ENCODE assay signal across 21 cellular contexts in genomic region chr9:106846307-106846706, GRCh38. TPM values are rescaled to one million over a fixed set of nuclear protein-coding genes. Genes with fewer than 3 reads are reported as not detected.
A peak's percentile ranks its signal among the peaks of the same experiment; 100 is the strongest.
DNase-seq lines count a peak whose midpoint lies in the region; ATAC-seq, FAIRE-seq and TF ChIP-seq lines count a peak whose summit lies in the region.
"Had no signal": no experiment of that assay in that cellular context is flagged by ENCODE, and none has a peak within 500 bp of the region (broad histone marks: within the 10 kb centered on the region; RNA-seq: fewer than 3 reads in every experiment).

No MANE protein-coding gene starts in this region.

- H3K4me2 ChIP-seq in A549 (no peak overlapping the region), PC-3 (ENCODE audit: low read length) (peak overlapping the region; percentile 75), keratinocyte (ENCODE audit: control insufficient read depth, extremely low read depth, insufficient read depth, low read depth, low read length) (peak overlapping the region; percentile 62)

- intact Hi-C loops in PC-3 (cut with micrococcal nuclease) = loop anchor here (5.0 kb wide), 1 partner anchor 129 kb away; no protein-coding TSS in a partner anchor
- intact Hi-C loops in pancreas (cut with DNase I) = no loop called here
- intact Hi-C loops in CD4-positive, alpha-beta memory T cell (cut with micrococcal nuclease) = no loop called here

- CTCF ChIA-PET in A549 (lab: Yijun Ruan, JAX) (no interaction called here), PC-3 (lab: Charles Lee) (no interaction called here)
- CTCF ChIA-PET in CD4-positive, alpha-beta memory T cell (lab: Charles Lee; ENCODE audit: partially characterized antibody) = no interaction called here

- peak overlapping the region; percentile 64 for H3K9ac ChIP-seq in PC-3 (ENCODE audit: low read length)
- H3K9ac ChIP-seq in keratinocyte (ENCODE audit: control insufficient read depth, extremely low read depth, insufficient read depth, low read length) = no peak overlapping the region
- H3K9ac ChIP-seq: GM23248 had no signal

- no peak overlapping the region for H3K27ac Mint-ChIP-seq in CD4-positive, alpha-beta memory T cell
- H3K27ac Mint-ChIP-seq: CD8-positive, alpha-beta T cell; H9 had no signal

- TF ChIP-seq EP300 in A549 (IDR thresholded peaks at IDR 0.05) = no peak

- no peaks in the 10 kb centered on the region; the same call in 1 of the 3 replicates for H3K4me1 ChIP-seq in A549
- H3K4me1 ChIP-seq in PC-3 (ENCODE audit: insufficient read depth, low read length) = peaks cover 36% of the 10 kb centered on the region
- H3K4me1 ChIP-seq in keratinocyte (ENCODE audit: control insufficient read depth, extremely low read depth, insufficient read depth, low read length) = peaks cover 14% of the 10 kb centered on the region
- H3K4me1 ChIP-seq in pancreas = no peaks in the 10 kb centered on the region
- H3K4me1 ChIP-seq in CD4-positive, alpha-beta memory T cell (ENCODE audit: insufficient read depth, low read length) = no peaks in the 10 kb centered on the region

- no peaks in the 10 kb centered on the region for H3K9me3 ChIP-seq in A549
- no peaks in the 10 kb centered on the region for H3K9me3 ChIP-seq in PC-3 (ENCODE audit: low read length)
- no peaks in the 10 kb centered on the region for H3K9me3 ChIP-seq in keratinocyte (ENCODE audit: control insufficient read depth, low read depth, low read length)
- H3K9me3 ChIP-seq in pancreas = no peaks in the 10 kb centered on the region
- no peaks in the 10 kb centered on the region for H3K9me3 ChIP-seq in CD4-positive, alpha-beta memory T cell (ENCODE audit: control insufficient read depth in 1 of 2, low read length in 2 of 2)

- BruUV-seq in PC-3 (replicated peaks; lab: Mats Ljungman, UMichigan) = no TSS peak

- no peaks in the 10 kb centered on the region for H3K79me2 ChIP-seq in PC-3 (ENCODE audit: low read length)
- H3K79me2 ChIP-seq in keratinocyte (ENCODE audit: control insufficient read depth, insufficient read depth, low read length) = no peaks in the 10 kb centered on the region

- H3K4me1 Mint-ChIP-seq in CD4-positive, alpha-beta memory T cell = no peaks in the 10 kb centered on the region
- H3K4me1 Mint-ChIP-seq: H9 had no signal

- H4K20me1 ChIP-seq in PC-3 (ENCODE audit: low read length) = no peaks in the 10 kb centered on the region
- no peaks in the 10 kb centered on the region for H4K20me1 ChIP-seq in keratinocyte (ENCODE audit: control insufficient read depth, extremely low read depth, insufficient read depth, low read length)

- H3K27me3 ChIP-seq in PC-3 (ENCODE audit: low read length) = no peaks in the 10 kb centered on the region
- no peaks in the 10 kb centered on the region for H3K27me3 ChIP-seq in keratinocyte (ENCODE audit: control insufficient read depth, extremely low read depth, insufficient read depth, low read length)
- no peaks in the 10 kb centered on the region for H3K27me3 ChIP-seq in pancreas
- no peaks in the 10 kb centered on the region for H3K27me3 ChIP-seq in CD4-positive, alpha-beta memory T cell (ENCODE audit: insufficient read depth, low read length)

- H3K4me3 Mint-ChIP-seq in CD4-positive, alpha-beta memory T cell = no peak overlapping the region
- H3K4me3 Mint-ChIP-seq: CD8-positive, alpha-beta T cell; H9 had no signal

- DNase-seq in A549 (ENCODE audit: low read depth in 1 of 2, low spot score in 1 of 2) (no peak), PC-3 (peak; percentile 57), keratinocyte (ENCODE audit: low read depth, low spot score) (no peak), pancreas (no peak), COR-L47 (lab: John Stamatoyannopoulos, UW) (no peak), SKM-1 treated with dmso at 0.1 percent for 144 hours (lab: John Stamatoyannopoulos, UW; ENCODE audit: unreplicated experiment) (no peak), substantia nigra (lab: John Stamatoyannopoulos, UW) (no peak)
- no peak for DNase-seq in CD4-positive, alpha-beta memory T cell
- DNase-seq: C1 segment of cervical spinal cord; CD8-positive, alpha-beta T cell; DMS 273 treated with DMSO at 0.1 percent for 48 hours; DMS79; GDM1; H9 had no signal

- no peaks in the 10 kb centered on the region for H3K36me3 Mint-ChIP-seq in CD4-positive, alpha-beta memory T cell
- H3K36me3 Mint-ChIP-seq: CD8-positive, alpha-beta T cell had no signal

- H3K4me3 ChIP-seq in A549 (no peak overlapping the region), PC-3 (ENCODE audit: low read length) (no peak overlapping the region; the same call in 1 of the 2 replicates), keratinocyte (ENCODE audit: control insufficient read depth in 2 of 3, extremely low read depth in 1 of 3, insufficient read depth in 2 of 3, low read depth in 1 of 3, low read length in 3 of 3) (no peak overlapping the region), pancreas (no peak overlapping the region)
- H3K4me3 ChIP-seq in CD4-positive, alpha-beta memory T cell (ENCODE audit: low read length in 2 of 2) = no peak overlapping the region
- H3K4me3 ChIP-seq: GM12878, GM23248 had no signal

- TF ChIP-seq POLR2A in A549 (IDR thresholded peaks at IDR 0.05; ENCODE audit: low read length) = no peak

- no peak overlapping the region for H3K27ac ChIP-seq in A549
- H3K27ac ChIP-seq in PC-3 (ENCODE audit: low read length) = peak overlapping the region; percentile 97
- no peak overlapping the region for H3K27ac ChIP-seq in keratinocyte (ENCODE audit: control insufficient read depth, insufficient read depth, low read length)
- no peak overlapping the region for H3K27ac ChIP-seq in pancreas
- H3K27ac ChIP-seq in substantia nigra (ENCODE audit: low read depth, low read length, poor library complexity, severe bottlenecking) = no peak overlapping the region
- no peak overlapping the region for H3K27ac ChIP-seq in CD4-positive, alpha-beta memory T cell (ENCODE audit: low read depth, low read length)
- H3K27ac ChIP-seq: 22Rv1, GM23248 had no signal

- dilution Hi-C loops in keratinocyte (cut with MboI; ENCODE audit: extremely low pct_ligation_motif_present, low sequenced_read_pairs) = no loop called here

- no peaks in the 10 kb centered on the region for H3K9me2 ChIP-seq in PC-3 (replicated peaks; ENCODE audit: low read length)

- POLR2A ChIA-PET in A549 (lab: Yijun Ruan, JAX) = no interaction called here
- POLR2A ChIA-PET in PC-3 (lab: Charles Lee; ENCODE audit: unreplicated experiment) = no interaction called here
- POLR2A ChIA-PET in CD4-positive, alpha-beta memory T cell (lab: Charles Lee; ENCODE audit: partially characterized antibody) = no interaction called here

- TF ChIP-seq CTCF in A549 (IDR thresholded peaks at IDR 0.05) = no peak
- TF ChIP-seq CTCF in PC-3 (conservative IDR thresholded peaks at IDR 0.05; ENCODE audit: low read depth, low read length) = no peak
- TF ChIP-seq CTCF in keratinocyte (optimal IDR thresholded peaks at IDR 0.05 in 1 of 3, IDR thresholded peaks at IDR 0.05 in 1 of 3, conservative IDR thresholded peaks at IDR 0.05 in 1 of 3; ENCODE audit: extremely low read depth in 1 of 3, insufficient read depth in 2 of 3, low read length in 3 of 3) = no peak
- TF ChIP-seq CTCF in pancreas (IDR thresholded peaks at IDR 0.05) = no peak

- H3K36me3 ChIP-seq in PC-3 (ENCODE audit: low read depth, low read length) (no peaks in the 10 kb centered on the region), keratinocyte (ENCODE audit: control insufficient read depth in 2 of 2, extremely low read depth in 1 of 2, insufficient read depth in 2 of 2, low read length in 2 of 2) (no peaks in the 10 kb centered on the region), pancreas (no peaks in the 10 kb centered on the region)
- no peaks in the 10 kb centered on the region for H3K36me3 ChIP-seq in CD4-positive, alpha-beta memory T cell (ENCODE audit: insufficient read depth, low read length)

- H3K27me3 Mint-ChIP-seq in CD4-positive, alpha-beta memory T cell = no peaks in the 10 kb centered on the region

- no peak for TF ChIP-seq RAD21 in A549 (conservative IDR thresholded peaks at IDR 0.05 in 1 of 2, IDR thresholded peaks at IDR 0.05 in 1 of 2)

- H3K9me1 ChIP-seq in keratinocyte (ENCODE audit: control insufficient read depth, extremely low read depth, insufficient read depth, low read length) = no peaks in the 10 kb centered on the region

- peak; percentile 63 for FAIRE-seq in A549 (lab: Jason Lieb, UNC)
- FAIRE-seq in keratinocyte (lab: Jason Lieb, UNC) = no peak
- FAIRE-seq in pancreas (lab: Jason Lieb, UNC) = peak; percentile 68
- FAIRE-seq: D721Med, GM12878, GM19239, H1 had no signal

- H2AFZ ChIP-seq in PC-3 (ENCODE audit: low read length) = no peak overlapping the region
- H2AFZ ChIP-seq in keratinocyte (ENCODE audit: control insufficient read depth, low read length) = no peak overlapping the region
- H2AFZ ChIP-seq: GM23248 had no signal

- WGBS in A549 (ENCODE audit: missing lambda C conversion rate) = 81% methylated on average over 1 of the region's 1 CpG
- 86% methylated on average over 1 of the region's 1 CpG for WGBS in pancreas, 2 donors

- no peak for ATAC-seq in A549
- ATAC-seq in PC-3 = peak; percentile 51
- no peak for ATAC-seq in pancreas
- ATAC-seq: CD8-positive, alpha-beta T cell; GM12878; HCT116 had no signal

- peaks cover 5% of the 10 kb centered on the region for H3F3A ChIP-seq in PC-3 (ENCODE audit: low read length, unreplicated experiment)

- H3K9me3 Mint-ChIP-seq in CD4-positive, alpha-beta memory T cell = peaks cover 0 to 6% (median 2%) of the 10 kb centered on the region in 8 donors
- H3K9me3 Mint-ChIP-seq: CD8-positive, alpha-beta T cell; H9 had no signal

TF ChIP-seq in A549, 52 proteins besides CTCF, POLR2A, EP300 and RAD21 (continues in another document):
- no peak for TF ChIP-seq ZNF302 (CRISPR knock-in tag; IDR thresholded peaks at IDR 0.05)
- TF ChIP-seq MAZ (IDR thresholded peaks at IDR 0.05; ENCODE audit: borderline replicate concordance, low read depth, low read length) = no peak
- TF ChIP-seq HOXB5 (CRISPR knock-in tag; IDR thresholded peaks at IDR 0.05) = no peak

RNA-seq across cellular contexts. Expression of gene ZNF462, which starts 16.7 kb away (rescaled TPM):
- 3.9 and 5.4 TPM in 2 replicates for polyA plus RNA-seq in A549 (2011; rRNA removed)
- 1.4 and 1.8 TPM in 2 replicates for polyA plus RNA-seq in A549 (2012; cell fraction: cytosol; rRNA removed)
- polyA plus RNA-seq in A549 (2012; cell fraction: nucleus; rRNA removed) = 2.7 and 4.2 TPM in 2 replicates
- 2.4 to 3.0 TPM (median 2.5 TPM) in 3 replicates for polyA plus RNA-seq in A549 (2017; fragmentation: RNase III; extraction: RNeasy Plus Mini Kit Qiagen cat#74134 plus additional on column Dnase treatment)
- 29.6 and 34.8 TPM in 2 replicates for polyA minus RNA-seq in A549 (2011; rRNA and poly(A)+ RNA removed)
- 21.2 and 23.4 TPM in 2 replicates for total RNA-seq in PC-3 (2014; rRNA removed)
- 6.9 to 9.5 TPM (median 7.8 TPM) in 3 replicates for polyA plus RNA-seq in keratinocyte
- polyA plus RNA-seq in keratinocyte (2011; ENCODE audit: low read depth) = 7.5 TPM
- 7.5 and 7.9 TPM in 2 replicates for polyA plus RNA-seq in keratinocyte (2011; cell fraction: cytosol; rRNA removed)
- 31.0 and 35.9 TPM in 2 replicates for polyA plus RNA-seq in keratinocyte (2011; cell fraction: nucleus; rRNA removed)
- 3.9 and 10.5 TPM in 2 replicates for polyA plus RNA-seq in keratinocyte (2012; ENCODE audit: low replicate concordance)
- polyA minus RNA-seq in keratinocyte = 28.3 to 79.5 TPM (median 44.0 TPM) in 3 replicates
- polyA minus RNA-seq in keratinocyte (2011; cell fraction: cytosol; rRNA and poly(A)+ RNA removed) = 18.6 TPM
- 49.9 and 97.1 TPM in 2 replicates for polyA minus RNA-seq in keratinocyte (2011; cell fraction: nucleus; rRNA and poly(A)+ RNA removed)
- total RNA-seq in pancreas = 10 to 100 TPM in 1 of 6 donors, 1 to 10 TPM in 5; 3.2 to 12.6 (median 4.9) TPM
- polyA plus RNA-seq in pancreas = 1 to 10 TPM; 1.6 to 1.7 TPM
- 1 to 10 TPM; 1.0 to 2.8 TPM for total RNA-seq in CD4-positive, alpha-beta memory T cell
- polyA plus RNA-seq in CD4-positive, alpha-beta memory T cell = 1 to 10 TPM in 1 of 2 donors, not detected in 1; 1.8 TPM
- total RNA-seq: CD8-positive, alpha-beta T cell had no signal
